ENCODE assay signal across 8 cellular contexts in the genomic region with DNA sequence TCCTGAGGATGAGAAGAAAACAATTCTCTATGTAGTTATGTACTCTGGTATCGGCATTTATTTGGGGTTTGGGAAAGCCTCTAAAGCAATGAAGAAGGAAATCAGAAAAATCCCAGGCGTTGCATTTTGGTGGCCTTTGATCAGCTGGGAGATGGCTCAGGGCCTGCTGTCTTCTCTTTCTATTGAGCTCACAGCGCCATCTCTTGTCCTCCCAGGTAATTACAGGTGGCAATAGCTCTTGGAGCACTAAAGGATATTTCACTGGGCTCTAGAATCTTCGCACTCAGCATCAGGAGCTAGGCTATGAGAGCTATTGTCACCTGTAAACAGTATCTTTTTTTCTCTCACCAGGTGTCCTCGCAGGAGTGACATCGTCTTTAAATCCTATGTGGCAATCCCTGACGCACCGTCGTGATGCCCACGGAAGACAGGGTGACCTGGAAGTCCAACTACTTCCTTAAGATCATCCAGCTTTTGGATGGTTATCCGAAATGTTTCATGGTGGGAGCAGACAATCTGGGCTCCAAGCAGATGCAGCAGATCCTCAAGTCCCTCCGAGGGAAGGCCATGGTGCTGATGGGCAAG.
DNase-seq lines count a peak whose midpoint lies in the region; ATAC-seq and TF ChIP-seq lines count a peak whose summit lies in the region.

No MANE protein-coding gene starts in this region.

- no peaks in the 10 kb centered on the region for H3F3A ChIP-seq in PC-9 (ENCODE audit: insufficient read depth, low read depth)

- H3K9me2 ChIP-seq in PC-9 (ENCODE audit: insufficient read depth) = no peaks in the 10 kb centered on the region

- no peaks in the 10 kb centered on the region for H3K36me3 ChIP-seq in PC-9 (ENCODE audit: low read depth)

- no peaks in the 10 kb centered on the region for H4K20me1 ChIP-seq in PC-9 (ENCODE audit: insufficient read depth)

- CTCF ChIA-PET in PC-9 (lab: Charles Lee) = interaction anchor here (0.7 to 2.2 kb wide), 7 partner anchors 12 to 421 kb away, joined by 3 to 23 read pairs (median 11); a partner anchor contains a TSS

- H2AFZ ChIP-seq in PC-9 = no peak overlapping the region

- no peaks in the 10 kb centered on the region for H3K4me1 ChIP-seq in PC-9 (replicated peaks; ENCODE audit: insufficient read depth)

- H3K27ac ChIP-seq in PC-9 = no peak overlapping the region

- no peaks in the 10 kb centered on the region for H3K79me2 ChIP-seq in PC-9 (ENCODE audit: low read depth)

- no peaks in the 10 kb centered on the region for H3K27me3 ChIP-seq in PC-9 (ENCODE audit: insufficient read depth, low read depth)

- H3K9me3 ChIP-seq in PC-9 (ENCODE audit: insufficient read depth, low read depth) = no peaks in the 10 kb centered on the region

- BruUV-seq in PC-9 (replicated peaks; lab: Mats Ljungman, UMichigan) = no TSS peak

- TF ChIP-seq CTCF in PC-9 (conservative IDR thresholded peaks at IDR 0.05) = peak; percentile 94

- POLR2A ChIA-PET in PC-9 (lab: Charles Lee; ENCODE audit: unreplicated experiment) = interaction anchor here (0.6 kb wide), 1 partner anchor 189 kb away, joined by 4 read pairs; no protein-coding TSS in a partner anchor

- DNase-seq in Daoy (ENCODE audit: low read depth) (peak; percentile 69), PC-9 (peak; percentile 59 to 60), T47D (ENCODE audit: low read depth in 1 of 2, low spot score in 1 of 2) (peak; percentile 8 to 76), islet precursor cell (peak; percentile 86)
- DNase-seq in Jurkat, Clone E6-1 (ENCODE audit: low read depth, low spot score) = peak; percentile 48
- peak; percentile 24 for DNase-seq in stimulated activated CD4-positive, alpha-beta T cell treated with anti-CD3 and anti-CD28 coated beads, Interleukin-4, amount 100 ng/mL, for 24 hours

- H3K4me2 ChIP-seq in PC-9 = no peak overlapping the region

- no peak overlapping the region for H3K4me3 ChIP-seq in Jurkat, Clone E6-1 (ENCODE audit: low read length)
- no peak overlapping the region for H3K4me3 ChIP-seq in PC-9

- in situ Hi-C loops in T47D (cut with HindIII; ENCODE audit: low pct_unique_long_range_greater_than_20kb, low sequenced_read_pairs) = no loop called here

- ATAC-seq in GM21528 (IDR thresholded peaks at IDR 0.05; ENCODE audit: low FRiP score, unreplicated experiment) (peak; percentile 73), GM18517 (IDR thresholded peaks at IDR 0.05; ENCODE audit: unreplicated experiment) (no peak)

- intact Hi-C loops in PC-9 (cut with micrococcal nuclease; ENCODE audit: unreplicated experiment) = loop anchor here (1.0 to 5.0 kb wide), 5 partner anchors 36 to 364 kb away; a partner anchor contains a TSS

Comparison
In these comparisons a context has a peak if more than half of its experiments do, and no peak if none do; other contexts are left out.
1. DNase-seq: peak in every context shown above with its lines; median percentile 86 in islet precursor cell; 69 in Daoy; 60 in PC-9; 48 in Jurkat, Clone E6-1; 42 in T47D; 24 in stimulated activated CD4-positive, alpha-beta T cell treated with anti-CD3 and anti-CD28 coated beads, Interleukin-4, amount 100 ng/mL, for 24 hours.